Comparison of ENCODE assay signal across 13 cellular contexts in genomic region chr2:180707175-180707866, GRCh38.
"Had no signal": no experiment of that assay in that cellular context is flagged by ENCODE, and none has a peak within 500 bp of the region (broad histone marks: within the 10 kb centered on the region; RNA-seq: fewer than 3 reads in every experiment).

No MANE protein-coding gene starts in this region.

- H3K36me3 Mint-ChIP-seq: natural killer cell treated with Interleukin-12 subunit alpha and Interleukin-12 subunit beta and Interleukin-15 and Interleukin-18, amount 100 ng/mL, for 72 hours; type B pancreatic cell had no signal

- H3K4me1 Mint-ChIP-seq: activated T-helper 17 cell treated with anti-CD3 and anti-CD28 coated beads, Interleukin-2, amount 50 U/mL, for 72 hours had no signal

- H3K27me3 Mint-ChIP-seq: stimulated activated naive CD8-positive, alpha-beta T cell treated with anti-CD3 and anti-CD28 coated beads, Interleukin-15, Interleukin-2, amounts not matched to agents 100 ng/mL and 50 ng/mL, for 24 hours; type B pancreatic cell had no signal

- H3K4me3 Mint-ChIP-seq: activated T-helper 17 cell treated with anti-CD3 and anti-CD28 coated beads, Interleukin-2, amount 50 U/mL, for 72 hours; natural killer cell treated with Interleukin-12 subunit alpha and Interleukin-12 subunit beta and Interleukin-15 and Interleukin-18, amount 100 ng/mL, for 72 hours; stimulated activated naive CD8-positive, alpha-beta T cell treated with anti-CD3 and anti-CD28 coated beads, Interleukin-15, Interleukin-2, amounts not matched to agents 100 ng/mL and 50 ng/mL, for 24 hours; type B pancreatic cell had no signal

- H3K27me3 ChIP-seq: brain microvascular endothelial cell, foreskin keratinocyte, suprapubic skin had no signal

- H3K27ac ChIP-seq: brain microvascular endothelial cell, foreskin keratinocyte, prostate gland, suprapubic skin had no signal

- H3K27ac Mint-ChIP-seq: activated T-helper 17 cell treated with anti-CD3 and anti-CD28 coated beads, Interleukin-2, amount 50 U/mL, for 72 hours; natural killer cell treated with Interleukin-12 subunit alpha and Interleukin-12 subunit beta and Interleukin-15 and Interleukin-18, amount 100 ng/mL, for 72 hours; stimulated activated naive CD8-positive, alpha-beta T cell treated with anti-CD3 and anti-CD28 coated beads, Interleukin-15, Interleukin-2, amounts not matched to agents 100 ng/mL and 50 ng/mL, for 24 hours; type B pancreatic cell had no signal

- H3K36me3 ChIP-seq: brain microvascular endothelial cell, prostate gland, suprapubic skin had no signal

- ATAC-seq: activated T-helper 17 cell treated with anti-CD3 and anti-CD28 coated beads, Interleukin-2, amount 50 U/mL, for 72 hours; natural killer cell treated with Interleukin-12 subunit alpha and Interleukin-12 subunit beta and Interleukin-15 and Interleukin-18, amount 100 ng/mL, for 72 hours; right cardiac atrium had no signal

- H3K4me1 ChIP-seq: prostate gland, suprapubic skin had no signal

- H3K4me3 ChIP-seq: prostate gland, suprapubic skin had no signal

- H3K9me3 Mint-ChIP-seq: activated T-helper 17 cell treated with anti-CD3 and anti-CD28 coated beads, Interleukin-2, amount 50 U/mL, for 72 hours; natural killer cell treated with Interleukin-12 subunit alpha and Interleukin-12 subunit beta and Interleukin-15 and Interleukin-18, amount 100 ng/mL, for 72 hours; type B pancreatic cell had no signal

- DNase-seq: activated CD4-positive, alpha-beta T cell treated with anti-CD3 and anti-CD28 coated beads, Interleukin-2, amount 50 U/mL, for 1 hour; activated naive CD4-positive, alpha-beta T cell treated with Interleukin-2 at 50 U/mL for 16 hours; cortex of kidney; effector CD8-positive, alpha-beta T cell; right cardiac atrium had no signal

- H3K9me3 ChIP-seq: prostate gland, suprapubic skin had no signal
